ENCODE assay signal across 1 cellular context in genomic region chr19:381901-382300, GRCh38.
TF ChIP-seq lines count a peak whose summit lies in the region.

No MANE protein-coding gene starts in this region.

TF ChIP-seq in K562, 482 proteins besides CTCF, POLR2A, EP300 and RAD21:
- TF ChIP-seq TFAP4 (CRISPR knock-in tag; IDR thresholded peaks at IDR 0.05; ENCODE audit: borderline replicate concordance) (peak; percentile 22; the same call in 1 of the 2 replicates), CBFA2T2 (conservative IDR thresholded peaks at IDR 0.05) (peak; percentile 23; the same call in 1 of the 2 replicates)
